1 cellular context compared by ENCODE assay signal in genomic region chr10:3850999-3851937, GRCh38.
TF ChIP-seq lines count a peak whose summit lies in the region.

No MANE protein-coding gene starts in this region.

TF ChIP-seq in GM12878, 131 proteins besides CTCF, POLR2A, EP300 and RAD21 (continued from another document and continues in another):
- TF ChIP-seq ZNF592 (IDR thresholded peaks at IDR 0.05) (no peak), RBBP5 (conservative IDR thresholded peaks at IDR 0.05) (no peak), IKZF2 (IDR thresholded peaks at IDR 0.05) (peak; percentile 90 to 95), ZBTB40 (IDR thresholded peaks at IDR 0.05; ENCODE audit: borderline replicate concordance) (no peak), ZNF217 (IDR thresholded peaks at IDR 0.05) (no peak), NBN (IDR thresholded peaks at IDR 0.05) (no peak; the same call in 1 of the 2 replicates), EGR1 (IDR thresholded peaks at IDR 0.05; ENCODE audit: borderline replicate concordance in 1 of 2, low read depth in 2 of 2, low read length in 2 of 2) (no peak), SMAD1 (IDR thresholded peaks at IDR 0.05; ENCODE audit: low read depth, partially characterized antibody) (peak; percentile 21), MXI1 (IDR thresholded peaks at IDR 0.05; ENCODE audit: low read depth, low read length) (no peak), ZNF274 (IDR thresholded peaks at IDR 0.05; ENCODE audit: insufficient read depth, insufficient read length) (no peak), ETV6 (conservative IDR thresholded peaks at IDR 0.05 in 1 of 2, IDR thresholded peaks at IDR 0.05 in 1 of 2; ENCODE audit: borderline replicate concordance in 1 of 2, low read depth in 1 of 2) (peak in 1 of 2 experiments; percentile 70; a peak in 1 of 4 replicates), SPI1 (IDR thresholded peaks at IDR 0.05; ENCODE audit: borderline replicate concordance, insufficient read depth, low read depth, low read length) (peak; percentile 14; the same call in 1 of the 2 replicates), RCOR1 (conservative IDR thresholded peaks at IDR 0.05; ENCODE audit: low read depth, low read length) (no peak), KDM1A (IDR thresholded peaks at IDR 0.05; ENCODE audit: borderline replicate concordance) (no peak), ATF7 (IDR thresholded peaks at IDR 0.05; ENCODE audit: low read depth) (peak; percentile 72), GATAD2B (conservative IDR thresholded peaks at IDR 0.05; ENCODE audit: low read depth) (no peak), IRF4 (IDR thresholded peaks at IDR 0.05; ENCODE audit: low read depth, low read length) (peak; percentile 5; the same call in 1 of the 2 replicates), RUNX3 (IDR thresholded peaks at IDR 0.05; ENCODE audit: low read length) (no peak), DPF2 (IDR thresholded peaks at IDR 0.05) (peak; percentile 59), IRF5 (IDR thresholded peaks at IDR 0.05; ENCODE audit: borderline replicate concordance) (no peak), TCF3 (IDR thresholded peaks at IDR 0.05; ENCODE audit: borderline replicate concordance, insufficient read depth, low read depth, low read length) (no peak), CHD4 (IDR thresholded peaks at IDR 0.05) (peak; percentile 37; the same call in 1 of the 2 replicates), SMC3 (IDR thresholded peaks at IDR 0.05; ENCODE audit: borderline replicate concordance, low read length) (peak; percentile 3; the same call in 1 of the 2 replicates), CHD1 (IDR thresholded peaks at IDR 0.05; ENCODE audit: low read depth, low read length) (0 out of 2 replicates have a peak, but pooled peaks have one; percentile 60), NR2C1 (IDR thresholded peaks at IDR 0.05) (no peak), EZH2 (IDR thresholded peaks at IDR 0.05; ENCODE audit: borderline replicate concordance, control insufficient read depth, low read depth, low read length) (no peak), CBX3 (IDR thresholded peaks at IDR 0.05; ENCODE audit: borderline replicate concordance, low read depth) (no peak), BHLHE40 (IDR thresholded peaks at IDR 0.05; ENCODE audit: borderline replicate concordance in 1 of 2, low read depth in 2 of 2, low read length in 1 of 2) (0 out of 4 replicates have a peak, but pooled peaks have one; percentile 8 to 18), TCF7 (IDR thresholded peaks at IDR 0.05; ENCODE audit: borderline replicate concordance) (no peak), MEF2A (IDR thresholded peaks at IDR 0.05; ENCODE audit: insufficient read depth, low read depth, low read length) (peak; percentile 63; the same call in 1 of the 2 replicates), CEBPB (IDR thresholded peaks at IDR 0.05; ENCODE audit: borderline replicate concordance in 1 of 2, low read depth in 2 of 2, low read length in 2 of 2) (no peak), MTA2 (IDR thresholded peaks at IDR 0.05; ENCODE audit: low read depth) (peak; percentile 66; the same call in 1 of the 2 replicates), POLR2AphosphoS2 (IDR thresholded peaks at IDR 0.05; ENCODE audit: low read depth, low read length) (no peak), NFYA (IDR thresholded peaks at IDR 0.05; ENCODE audit: borderline replicate concordance, low read depth, low read length) (no peak), SIX5 (IDR thresholded peaks at IDR 0.05; ENCODE audit: low read depth, low read length, severe bottlenecking) (no peak), TCF12 (IDR thresholded peaks at IDR 0.05; ENCODE audit: low read depth, low read length) (no peak), HSF1 (IDR thresholded peaks at IDR 0.05; ENCODE audit: low read depth, low read length) (no peak), PKNOX1 (IDR thresholded peaks at IDR 0.05) (peak; percentile 35), ZBTB33 (IDR thresholded peaks at IDR 0.05) (no peak), SP1 (IDR thresholded peaks at IDR 0.05; ENCODE audit: low read depth, low read length) (no peak), NFXL1 (IDR thresholded peaks at IDR 0.05; ENCODE audit: borderline replicate concordance) (no peak), CBX5 (IDR thresholded peaks at IDR 0.05; ENCODE audit: low read depth) (0 out of 2 replicates have a peak, but pooled peaks have one; percentile 36), NR2C2 (IDR thresholded peaks at IDR 0.05; ENCODE audit: borderline replicate concordance, control insufficient read depth, insufficient read length, low read depth) (no peak), FOS (IDR thresholded peaks at IDR 0.05; ENCODE audit: borderline replicate concordance, extremely low read depth, insufficient read length) (no peak), RFX5 (IDR thresholded peaks at IDR 0.05; ENCODE audit: low read depth, low read length) (no peak), ELK1 (IDR thresholded peaks at IDR 0.05; ENCODE audit: low read depth, low read length) (no peak), SMARCA5 (IDR thresholded peaks at IDR 0.05) (no peak), E2F8 (IDR thresholded peaks at IDR 0.05; ENCODE audit: low read depth, partially characterized antibody) (no peak)
